In the genomic region with DNA sequence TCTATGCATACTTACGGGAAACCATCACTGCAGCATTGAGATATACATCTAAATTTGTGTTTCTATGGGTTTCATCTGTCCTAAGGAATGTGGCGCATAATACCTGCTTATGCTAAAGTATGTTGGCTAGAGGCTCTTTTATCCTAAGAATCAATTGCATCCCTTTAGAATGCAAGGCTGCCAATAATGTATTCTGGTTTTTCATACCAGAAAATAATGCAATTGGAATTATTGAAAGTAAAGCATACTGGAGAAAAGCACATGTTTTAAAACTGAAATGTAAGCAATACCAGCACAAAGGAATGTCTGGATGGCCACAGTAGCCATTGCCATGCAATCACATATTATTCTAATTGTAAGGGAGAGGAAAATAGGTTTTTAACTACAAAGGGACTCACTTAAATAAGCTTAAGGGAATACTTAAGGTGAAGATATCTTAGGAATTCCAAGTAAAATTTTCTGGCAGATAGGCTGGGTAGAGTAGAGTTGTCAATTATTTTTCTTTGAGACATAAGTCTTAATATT, we compare ENCODE assay signal across 16 cellular contexts.
"Had no signal": no experiment of that assay in that cellular context is flagged by ENCODE, and none has a peak within 500 bp of the region (broad histone marks: within the 10 kb centered on the region; RNA-seq: fewer than 3 reads in every experiment).

No MANE protein-coding gene starts in this region.

- H3K27ac ChIP-seq: lower lobe of right lung, parathyroid adenoma, thoracic aorta had no signal

- DNase-seq: activated CD4-positive, alpha-beta memory T cell treated with anti-CD3 and anti-CD28 coated beads for 36 hours; activated CD4-positive, alpha-beta T cell treated with anti-CD3 and anti-CD28 coated beads for 1 hour; activated CD8-positive, alpha-beta memory T cell treated with anti-CD3 and anti-CD28 coated beads, Interleukin-2, amount 10 ng/mL, durations not matched to agents 7 days and 5 days; activated naive CD4-positive, alpha-beta T cell treated with anti-CD3 and anti-CD28 coated beads, Interleukin-2, amount 50 U/mL, for 16 hours; activated T-cell treated with anti-CD3 and anti-CD28 coated beads, Interleukin-2, amount 50 U/mL, for 1 hour; hippocampal formation; lower lobe of right lung; midbrain; stimulated activated CD4-positive, alpha-beta T cell treated with anti-CD3 and anti-CD28 coated beads, Interleukin-12 subunit alpha, Interleukin-12 subunit beta, amount 100 ng/mL, for 4 hours; stimulated activated CD4-positive, alpha-beta T cell treated with anti-CD3 and anti-CD28 coated beads, Interleukin-2, amount 100 ng/mL, for 24 hours; T-helper 1 cell; T1000 had no signal

- H3K4me1 ChIP-seq: lower lobe of right lung, parathyroid adenoma had no signal

- H3K9ac ChIP-seq: parathyroid adenoma had no signal

- ATAC-seq: activated CD8-positive, alpha-beta memory T cell treated with anti-CD3 and anti-CD28 coated beads, Interleukin-2, amount 10 ng/mL, durations not matched to agents 7 days and 5 days; esophagus mucosa; lower lobe of right lung; stimulated activated effector memory CD8-positive, alpha-beta T cell treated with anti-CD3 and anti-CD28 coated beads, Interleukin-12 subunit alpha, Interleukin-12 subunit beta, amount 100 ng/mL, for 72 hours had no signal

- H3K4me3 ChIP-seq: lower lobe of right lung, thoracic aorta had no signal

- H2AFZ ChIP-seq: parathyroid adenoma had no signal

- H3K9me3 ChIP-seq: lower lobe of right lung, thoracic aorta had no signal

- H3K79me2 ChIP-seq: parathyroid adenoma had no signal

- H3K36me3 ChIP-seq: lower lobe of right lung, thoracic aorta had no signal
